9 cellular contexts compared by ENCODE assay signal in the genomic region with DNA sequence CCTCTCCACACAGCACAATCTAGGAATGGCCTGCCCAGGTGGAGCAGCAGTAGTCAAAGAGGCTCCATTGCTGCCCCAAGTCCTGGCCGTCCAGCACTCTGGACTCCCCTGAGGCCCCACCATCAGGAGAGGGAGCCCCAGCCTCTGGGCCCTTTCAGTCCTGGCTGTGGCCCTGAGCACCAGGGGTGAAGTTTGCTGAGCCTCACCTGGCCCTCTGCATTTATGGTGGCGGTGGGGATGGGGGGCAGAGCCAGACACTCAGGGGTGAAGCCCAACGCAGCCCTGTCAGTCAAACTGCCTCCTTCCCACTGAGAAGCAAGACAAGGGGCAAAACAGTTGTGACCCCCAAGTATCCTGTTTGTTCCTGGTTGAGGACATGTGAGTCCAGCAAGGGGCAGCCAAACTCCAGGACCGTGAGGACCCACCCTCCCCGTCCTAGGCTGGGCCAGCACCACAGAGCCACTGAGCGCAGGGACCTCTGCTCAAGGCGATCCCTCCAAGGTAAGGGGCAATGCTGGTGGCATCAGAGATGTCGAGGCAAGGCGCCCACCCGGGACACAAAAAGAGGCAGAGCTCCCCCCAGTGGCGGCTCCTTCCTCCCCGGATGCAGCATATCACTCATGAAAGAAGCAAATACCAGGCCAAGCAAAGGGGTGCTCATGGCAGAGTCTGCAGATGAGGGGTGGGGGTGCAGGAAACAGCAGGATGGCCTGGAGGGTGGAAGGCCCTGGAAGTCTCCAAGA. TPM values are rescaled to one million over a fixed set of nuclear protein-coding genes. Genes with fewer than 3 reads are reported as not detected.
A peak's percentile ranks its signal among the peaks of the same experiment; 100 is the strongest.
DNase-seq lines count a peak whose midpoint lies in the region; ATAC-seq and TF ChIP-seq lines count a peak whose summit lies in the region.
"Had no signal": no experiment of that assay in that cellular context is flagged by ENCODE, and none has a peak within 500 bp of the region (broad histone marks: within the 10 kb centered on the region; RNA-seq: fewer than 3 reads in every experiment).

No MANE protein-coding gene starts in this region.

- no peaks in the 10 kb centered on the region for H3K79me1 ChIP-seq in neuronal stem cell (ENCODE audit: low read depth, low read length)

- peak overlapping the region; percentile 47 for H3K23ac ChIP-seq in neuronal stem cell (ENCODE audit: low read depth, low read length, poor library complexity)

- peak overlapping the region; percentile 5 for H3K18ac ChIP-seq in neuronal stem cell (ENCODE audit: low read length)

- no peak overlapping the region for H2AFZ ChIP-seq in neuronal stem cell (ENCODE audit: low read length)

- peak overlapping the region; percentile 39 for H2BK120ac ChIP-seq in neuronal stem cell (ENCODE audit: low read depth, low read length)

- peak overlapping the region; percentile 79 for H3K14ac ChIP-seq in neuronal stem cell (ENCODE audit: low read length)

- no peak for TF ChIP-seq EP300 in upper lobe of left lung (IDR thresholded peaks at IDR 0.05)

- H3K4me1 ChIP-seq in neuronal stem cell (ENCODE audit: control insufficient read depth in 2 of 2, insufficient read depth in 1 of 2, low read depth in 1 of 2, low read length in 2 of 2): no peaks in the 10 kb centered on the region
- peaks cover 0 to 3% (median 2%) of the 10 kb centered on the region in 4 donors for H3K4me1 ChIP-seq in upper lobe of left lung

- no peak overlapping the region for H4K8ac ChIP-seq in neuronal stem cell (ENCODE audit: low read depth, low read length)

- no peak overlapping the region for H2BK5ac ChIP-seq in neuronal stem cell (ENCODE audit: low read length)

- TF ChIP-seq CTCF in epithelial cell of proximal tubule (conservative IDR thresholded peaks at IDR 0.05; ENCODE audit: low read depth, low read length) (peak; percentile 69), upper lobe of left lung (IDR thresholded peaks at IDR 0.05) (peak; percentile 27 to 65 (median 54))

- H3K27ac ChIP-seq in neuronal stem cell (replicated peaks; ENCODE audit: low read length) (no peak overlapping the region), upper lobe of left lung (no peak overlapping the region)
- H3K27ac ChIP-seq: C4-2B had no signal

- no peak for TF ChIP-seq POLR2A in upper lobe of left lung (IDR thresholded peaks at IDR 0.05)

- no peak overlapping the region for H4K91ac ChIP-seq in neuronal stem cell (ENCODE audit: low read depth, low read length, poor library complexity)

- DNase-seq in NCI-H2081 (lab: John Stamatoyannopoulos, UW) (peak; percentile 30 to 50), NCI-H2081 treated with DMSO at 0.1 percent for 48 hours (lab: John Stamatoyannopoulos, UW) (no peak), NCI-H1694 (lab: John Stamatoyannopoulos, UW) (peak; percentile 78), epithelial cell of proximal tubule (ENCODE audit: low read depth) (no peak), neuronal stem cell (ENCODE audit: low spot score) (no peak), upper lobe of left lung (peak; percentile 58 to 61), DMS114 treated with DMSO at 0.1 percent for 48 hours (lab: John Stamatoyannopoulos, UW; ENCODE audit: unreplicated experiment) (no peak)
- DNase-seq in activated CD8-positive, alpha-beta memory T cell treated with anti-CD3 and anti-CD28 coated beads for 48 hours (ENCODE audit: low read depth in 2 of 3, low spot score in 2 of 3): peak in 2 of 3 experiments; percentile 44 to 52

- H2BK15ac ChIP-seq in neuronal stem cell (ENCODE audit: low read length): peak overlapping the region; percentile 73

- no peak overlapping the region for H2BK12ac ChIP-seq in neuronal stem cell (ENCODE audit: low read length)

- peak in 1 of 2 donors; percentile 50 for ATAC-seq in upper lobe of left lung (ENCODE audit: low FRiP score in 2 of 2)

- H3K36me3 ChIP-seq in neuronal stem cell (replicated peaks in 1 of 2; ENCODE audit: control insufficient read depth in 2 of 2, insufficient read depth in 2 of 2, low read length in 2 of 2) (no peaks in the 10 kb centered on the region), upper lobe of left lung (no peaks in the 10 kb centered on the region)

- no CpG with 5 or more reads among the region's 12 CpGs for WGBS in neuronal stem cell (ENCODE audit: extremely low coverage in 2 of 2, insufficient read length in 2 of 2, insufficient replicate concordance in 1 of 2), 2 donors
- 20 to 24% methylated on average over 1 to 6 of the region's 12 CpGs for WGBS in upper lobe of left lung, 2 donors

- H3K4ac ChIP-seq in neuronal stem cell (ENCODE audit: low read length): no peak overlapping the region

- H3K9me3 ChIP-seq in neuronal stem cell (replicated peaks in 1 of 2; ENCODE audit: control insufficient read depth in 2 of 2, insufficient read depth in 1 of 2, low read depth in 1 of 2, low read length in 2 of 2) (peaks cover 5 to 6% of the 10 kb centered on the region in 2 donors), upper lobe of left lung (no peaks in the 10 kb centered on the region)

- H3K4me2 ChIP-seq in neuronal stem cell (ENCODE audit: insufficient read depth, low read length, poor library complexity, severe bottlenecking): no peak overlapping the region

- H3K9ac ChIP-seq in neuronal stem cell (ENCODE audit: low read depth, low read length, poor library complexity): peak overlapping the region; percentile 2

- peak overlapping the region; percentile 83 for H2AK5ac ChIP-seq in neuronal stem cell (ENCODE audit: low read depth, low read length)

- H3K4me3 ChIP-seq in epithelial cell of proximal tubule (ENCODE audit: low read depth, low read length) (no peak overlapping the region), neuronal stem cell (ENCODE audit: low read length in 2 of 2) (no peak overlapping the region), upper lobe of left lung (no peak overlapping the region)

- peaks cover 0 to 6% (median 0%) of the 10 kb centered on the region in 3 experiments for H3K27me3 ChIP-seq in neuronal stem cell (ENCODE audit: control insufficient read depth in 3 of 3, insufficient read depth in 3 of 3, low read depth in 1 of 3, low read length in 3 of 3)
- peaks cover 0 to 5% (median 0%) of the 10 kb centered on the region in 4 donors for H3K27me3 ChIP-seq in upper lobe of left lung

RNA-seq across cellular contexts. Expression of gene AMN, which starts 4.8 kb away (rescaled TPM):
- total RNA-seq in epithelial cell of proximal tubule (0.06 TPM in 1 of 2 replicates, not detected in the other), upper lobe of left lung (10 to 100 TPM; 14.9 to 56.6 (median 31.6) TPM)
- polyA plus RNA-seq in neuronal stem cell (2013, experiment 1 of 2): 0.46 TPM
- 0.28 TPM for polyA plus RNA-seq in neuronal stem cell (2013, experiment 2 of 2)

Comparison
In these comparisons a context has a peak if more than half of its experiments do, and no peak if none do; other contexts are left out.
1. DNase-seq: peak in NCI-H2081 (2 of 2), NCI-H1694 (single experiment), activated CD8-positive, alpha-beta memory T cell treated with anti-CD3 and anti-CD28 coated beads for 48 hours (2 of 3) and upper lobe of left lung (2 of 2); none in NCI-H2081 treated with DMSO at 0.1 percent for 48 hours (single experiment), epithelial cell of proximal tubule (single experiment), neuronal stem cell (single experiment) and DMS114 treated with DMSO at 0.1 percent for 48 hours (single experiment).
2. RNA of gene AMN, which starts 4.8 kb away (total RNA-seq): 14.9 to 56.6 TPM in upper lobe of left lung; 0.06 TPM in epithelial cell of proximal tubule; every median in the first group is over 10 times any median in the second.